8 cellular contexts compared by ENCODE assay signal in the genomic region with DNA sequence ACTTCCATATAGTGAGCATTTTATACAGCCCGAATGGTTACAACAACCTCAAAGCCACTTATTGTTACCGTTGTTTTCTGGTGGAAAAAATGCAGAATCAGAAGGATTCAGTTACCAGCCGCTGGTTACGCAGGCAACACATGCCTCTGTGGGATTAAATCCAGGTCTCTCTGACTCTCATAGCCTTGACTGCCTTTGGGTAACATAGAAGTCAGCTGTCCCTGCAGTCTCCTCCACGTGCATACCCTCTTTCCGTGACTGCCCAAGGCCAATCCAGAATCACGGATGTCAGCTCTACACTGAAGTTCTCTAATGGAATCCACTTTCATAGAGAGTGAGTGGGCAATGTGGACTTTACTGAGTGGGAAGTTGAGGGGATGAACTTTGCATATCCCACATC.
"Had no signal": no experiment of that assay in that cellular context is flagged by ENCODE, and none has a peak within 500 bp of the region (broad histone marks: within the 10 kb centered on the region; RNA-seq: fewer than 3 reads in every experiment).

No MANE protein-coding gene starts in this region.

- H3K4me3 ChIP-seq: GM12878 had no signal

- DNase-seq: GDM1, GF-D8 had no signal

- FAIRE-seq: G401.6, GM12878, GM12891, GM12892, GM18507, GM19239 had no signal

- ATAC-seq: GM12878 had no signal
